ENCODE assay signal across 8 cellular contexts in the genomic region with DNA sequence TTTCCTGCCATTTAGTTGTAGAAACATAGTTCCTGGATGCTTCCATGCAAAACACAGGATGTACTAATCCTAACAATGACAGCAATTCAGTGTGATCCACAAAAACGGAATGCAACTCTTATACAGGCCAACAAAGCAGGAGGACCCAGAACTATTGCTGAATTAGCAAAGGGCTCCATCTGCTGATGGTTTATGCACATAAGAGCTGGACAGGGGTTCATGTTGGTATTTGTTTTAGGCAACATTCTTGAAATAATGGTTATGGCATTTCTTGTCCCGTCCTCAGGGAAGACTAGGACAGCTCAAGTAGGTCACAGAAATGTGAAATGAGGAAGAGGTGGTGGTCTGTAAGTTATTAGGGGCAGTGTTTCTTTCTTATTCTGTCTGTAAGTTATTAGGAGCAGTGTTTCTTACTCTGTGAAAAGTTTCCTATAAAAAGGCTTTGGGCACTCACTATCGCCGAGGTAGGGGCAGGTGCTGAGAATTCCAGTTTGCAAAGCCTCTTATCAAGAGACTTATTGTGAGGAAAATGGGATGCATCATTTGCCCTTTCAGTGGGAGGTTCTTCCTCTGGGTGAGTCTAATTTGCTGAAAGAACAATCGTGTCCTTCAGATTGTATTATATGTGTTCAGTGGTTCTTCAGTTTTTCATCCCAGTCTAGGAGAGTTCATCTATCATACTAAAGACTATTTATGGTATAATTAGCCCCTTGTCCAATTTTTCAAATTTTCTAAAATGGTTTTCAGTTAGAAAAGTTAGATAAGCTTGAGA.
DNase-seq lines count a peak whose midpoint lies in the region; ATAC-seq, FAIRE-seq and TF ChIP-seq lines count a peak whose summit lies in the region.

No MANE protein-coding gene starts in this region.

- in situ Hi-C loops in brain microvascular endothelial cell (cut with HindIII; ENCODE audit: low pct_ligation_motif_present, low sequenced_read_pairs): no loop called here

- FAIRE-seq in GM12892 (lab: Jason Lieb, UNC): no peak

- H3K4me3 ChIP-seq in brain microvascular endothelial cell (ENCODE audit: low read depth, low read length) (no peak overlapping the region), lower leg skin (ENCODE audit: low read depth, poor library complexity, severe bottlenecking) (no peak overlapping the region)

- no peak overlapping the region for H3K27ac ChIP-seq in brain microvascular endothelial cell

- no peaks in the 10 kb centered on the region for H3K27me3 ChIP-seq in brain microvascular endothelial cell (replicated peaks)

- peak; percentile 48 for TF ChIP-seq CTCF in brain microvascular endothelial cell (IDR thresholded peaks at IDR 0.05; ENCODE audit: low read depth, low read length, missing control alignments)
- no peak for TF ChIP-seq CTCF in lower leg skin (IDR thresholded peaks at IDR 0.05)

- WGBS in lower leg skin, 2 donors: 14 to 26% methylated on average over 5 of the region's 5 CpGs

- intact Hi-C loops in left colon (cut with DNase I, micrococcal nuclease): no loop called here
- intact Hi-C loops in lower leg skin (cut with DNase I; ENCODE audit: low total_unique reads): no loop called here

- ATAC-seq in HG03520 (IDR thresholded peaks at IDR 0.05; ENCODE audit: unreplicated experiment): peak; percentile 92
- peak; percentile 80 for ATAC-seq in left colon

- DNase-seq in AML-193 (lab: John Stamatoyannopoulos, UW) (peak; percentile 3 to 47), GM12892 (ENCODE audit: insufficient read length) (peak; percentile 14), NCI-H69 (lab: John Stamatoyannopoulos, UW) (peak; percentile 81), brain microvascular endothelial cell (peak; percentile 16), left colon (no peak), lower leg skin (ENCODE audit: low spot score in 2 of 2) (no peak)
- no peak for DNase-seq in stimulated activated CD4-positive, alpha-beta T cell treated with anti-CD3 and anti-CD28 coated beads, Interleukin-4, amount 100 ng/mL, for 24 hours

- TF ChIP-seq POLR2A in GM12892 (IDR thresholded peaks at IDR 0.05; ENCODE audit: low read depth, low read length): no peak
- TF ChIP-seq POLR2A in lower leg skin (IDR thresholded peaks at IDR 0.05): no peak

- H3K36me3 ChIP-seq in brain microvascular endothelial cell (replicated peaks): no peaks in the 10 kb centered on the region

Comparison
In these comparisons a context has a peak if more than half of its experiments do, and no peak if none do; other contexts are left out.
1. DNase-seq: peak in AML-193 (2 of 2), GM12892 (single experiment), NCI-H69 (single experiment) and brain microvascular endothelial cell (single experiment); none in left colon (0 of 2), stimulated activated CD4-positive, alpha-beta T cell treated with anti-CD3 and anti-CD28 coated beads, Interleukin-4, amount 100 ng/mL, for 24 hours (single experiment) and lower leg skin (0 of 2).